8 cellular contexts compared by ENCODE assay signal in genomic region chr3:149967067-149967685, GRCh38. TPM values are rescaled to one million over a fixed set of nuclear protein-coding genes. Genes with fewer than 3 reads are reported as not detected.
DNase-seq lines count a peak whose midpoint lies in the region; ATAC-seq and TF ChIP-seq lines count a peak whose summit lies in the region.

No MANE protein-coding gene starts in this region.

- H3K27me3 ChIP-seq in heart left ventricle (peaks cover 0 to 14% (median 0%) of the 10 kb centered on the region in 9 donors), kidney epithelial cell (ENCODE audit: control insufficient read depth, insufficient read depth, low read length) (no peaks in the 10 kb centered on the region)

- no peak for DNase-seq in heart left ventricle
- DNase-seq in Right ventricle myocardium superior = no peak
- peak; percentile 65 for DNase-seq in NCI-H2081 treated with DMSO at 0.1 percent for 48 hours (lab: John Stamatoyannopoulos, UW)
- peak; percentile 70 for DNase-seq in astrocyte of the hippocampus (ENCODE audit: low read depth, low spot score)
- DNase-seq in kidney epithelial cell (ENCODE audit: low read depth) = no peak
- no peak for DNase-seq in activated CD4-positive, alpha-beta T cell treated with anti-CD3 and anti-CD28 coated beads for 1 hour
- DNase-seq in T-cell = no peak

- no peaks in the 10 kb centered on the region for H3K9me3 Mint-ChIP-seq in T-cell

- ATAC-seq in heart left ventricle (no peak), Right ventricle myocardium superior (ENCODE audit: poor library complexity) (no peak), T-cell (replicated peaks in 1 of 4) (no peak), HG02973 (IDR thresholded peaks at IDR 0.05; ENCODE audit: unreplicated experiment) (no peak)

- peak overlapping the region in 3 of 12 donors; percentile 6 to 95 (median 20) for H3K27ac ChIP-seq in heart left ventricle

- peaks cover 0 to 56% (median 20%) of the 10 kb centered on the region in 12 donors for H3K4me1 ChIP-seq in heart left ventricle

- intact Hi-C loops in heart left ventricle (cut with DNase I) = loop anchor here in 9 of 10 donors (1.0 to 10.0 kb wide), 9 partner anchors 85 to 530 kb away; partner anchors contain the start of gene TSC22D2 (in 1 of the 9)
- intact Hi-C loops in Right ventricle myocardium superior (cut with DNase I) = loop anchor here (5.0 to 10.0 kb wide), 3 partner anchors 215 to 528 kb away; no protein-coding TSS in a partner anchor

- H3K4me3 ChIP-seq in heart left ventricle (no peak overlapping the region), kidney epithelial cell (ENCODE audit: low read depth, low read length) (no peak overlapping the region)

- CTCF ChIA-PET in T-cell (lab: Charles Lee) = interaction anchor here (0.5 to 4.3 kb wide), 20 partner anchors 9 to 579 kb away, joined by 3 to 36 read pairs (median 4); partner anchors contain the start of genes EIF2A (in 1 of the 2) and SERP1 (in 1 of the 2)

- H3K36me3 ChIP-seq in heart left ventricle (peaks cover 0 to 27% (median 5%) of the 10 kb centered on the region in 9 donors), kidney epithelial cell (ENCODE audit: control insufficient read depth, insufficient read depth, low read length) (no peaks in the 10 kb centered on the region)

- no peak overlapping the region for H3K4me3 Mint-ChIP-seq in T-cell

- no peak overlapping the region for H3K27ac Mint-ChIP-seq in T-cell

- POLR2A ChIA-PET in T-cell (lab: Charles Lee) = no interaction called here

- WGBS in heart left ventricle, 4 donors = 20 to 27% (median 23%) methylated on average over 9 of the region's 9 CpGs

- TF ChIP-seq POLR2A in heart left ventricle (IDR thresholded peaks at IDR 0.05) = no peak

- no peaks in the 10 kb centered on the region for H3K9me3 ChIP-seq in heart left ventricle

- H3K27me3 Mint-ChIP-seq in T-cell = peaks cover 8 to 9% of the 10 kb centered on the region in 2 donors

- TF ChIP-seq CTCF in heart left ventricle (IDR thresholded peaks at IDR 0.05) (peak; percentile 52 to 78 (median 64)), kidney epithelial cell (IDR thresholded peaks at IDR 0.05; ENCODE audit: insufficient read depth, low read length, poor library complexity, severe bottlenecking) (peak; percentile 25)

- H3K4me1 Mint-ChIP-seq in T-cell = peaks cover 19 to 25% (median 22%) of the 10 kb centered on the region in 3 donors

- no peaks in the 10 kb centered on the region for H3K36me3 Mint-ChIP-seq in T-cell

RNA-seq across cellular contexts. Expression of gene PFN2, which starts 3.5 kb away (rescaled TPM):
- 10 to 100 TPM; 31.9 to 89.3 (median 66.1) TPM for total RNA-seq in heart left ventricle
- polyA plus RNA-seq in heart left ventricle = 10 to 100 TPM; 31.4 to 83.4 TPM
- 61.3 TPM for total RNA-seq in Right ventricle myocardium superior
- total RNA-seq in kidney epithelial cell = 97.1 and 98.0 TPM in 2 replicates
- 10 to 100 TPM in 2 of 5 donors, 1 to 10 TPM in 3; 7.4 to 12.9 (median 9.4) TPM for total RNA-seq in T-cell

Comparison
In these comparisons a context has a peak if more than half of its experiments do, and no peak if none do; other contexts are left out.
1. DNase-seq: peak in NCI-H2081 treated with DMSO at 0.1 percent for 48 hours (single experiment) and astrocyte of the hippocampus (single experiment); none in heart left ventricle (0 of 5), Right ventricle myocardium superior (single experiment), kidney epithelial cell (single experiment), activated CD4-positive, alpha-beta T cell treated with anti-CD3 and anti-CD28 coated beads for 1 hour (single experiment) and T-cell (0 of 34).